Comparison of ENCODE assay signal across 31 cellular contexts in genomic region chr16:14242769-14243168, GRCh38.
"Had no signal": no experiment of that assay in that cellular context is flagged by ENCODE, and none has a peak within 500 bp of the region (broad histone marks: within the 10 kb centered on the region; RNA-seq: fewer than 3 reads in every experiment).

No MANE protein-coding gene starts in this region.

- ATAC-seq: activated CD4-positive, CD25-positive, alpha-beta regulatory T cell treated with anti-CD3 and anti-CD28 coated beads, Interleukin-2, amount 50 U/mL, for 24 hours; activated CD8-positive, alpha-beta T cell treated with anti-CD3 and anti-CD28 coated beads for 36 hours; effector memory CD8-positive, alpha-beta T cell; foreskin keratinocyte; gastrocnemius medialis; heart left ventricle; T-helper 17 cell had no signal

- H3K27ac ChIP-seq: brain microvascular endothelial cell, esophagus muscularis mucosa, foreskin keratinocyte, gastrocnemius medialis, heart left ventricle, WERI-Rb-1 had no signal

- H3K27ac Mint-ChIP-seq: activated B cell treated with CpG ODN at 0.5 μM for 24 hours; activated CD8-positive, alpha-beta T cell treated with anti-CD3 and anti-CD28 coated beads for 36 hours; activated naive CD8-positive, alpha-beta T cell; effector memory CD8-positive, alpha-beta T cell; T-helper 17 cell; T-helper 2 cell treated with Interferon-gamma antibody and Interleukin-4, amounts not matched to agents 5 μg/mL and 100 μg/mL, for 36 hours had no signal

- H3K9me3 ChIP-seq: esophagus muscularis mucosa, gastrocnemius medialis, heart left ventricle had no signal

- H3K4me3 ChIP-seq: esophagus muscularis mucosa, gastrocnemius medialis, heart left ventricle had no signal

- DNase-seq: activated B cell treated with CpG ODN at 0.5 μM for 24 hours; activated CD4-positive, alpha-beta T cell treated with anti-CD3 and anti-CD28 coated beads for 48 hours; activated CD4-positive, alpha-beta T cell treated with anti-CD3 and anti-CD28 coated beads, Interleukin-2, amount 50 U/mL, for 1 hour; activated CD4-positive, alpha-beta T cell treated with anti-CD3 and anti-CD28 coated beads, Interleukin-2, amount 50 U/mL, for 48 hours; activated CD8-positive, alpha-beta memory T cell treated with anti-CD3 and anti-CD28 coated beads for 24 hours; activated CD8-positive, alpha-beta T cell treated with anti-CD3 and anti-CD28 coated beads for 36 hours; activated gamma-delta T cell; activated naive CD4-positive, alpha-beta T cell treated with Interleukin-2 at 50 U/mL for 16 hours; activated T-cell treated with anti-CD3 and anti-CD28 coated beads, Interleukin-2, amount 50 U/mL, for 1 hour; activated T-cell treated with anti-CD3 and anti-CD28 coated beads, Interleukin-2, amount 50 U/mL, for 48 hours; amniotic stem cell; anterior cingulate cortex; brain microvascular endothelial cell; caudate nucleus; cortex of kidney; dermis blood vessel endothelial cell; effector CD4-positive, alpha-beta T cell; effector memory CD8-positive, alpha-beta T cell; erythroblast; foreskin keratinocyte; gastrocnemius medialis; glutamatergic neuron; heart left ventricle; T-helper 1 cell; T-helper 17 cell; T1000; WERI-Rb-1 had no signal

- H3K4me1 ChIP-seq: foreskin keratinocyte, gastrocnemius medialis had no signal

- H3K27me3 Mint-ChIP-seq: activated B cell treated with CpG ODN at 0.5 μM for 24 hours; activated CD8-positive, alpha-beta T cell treated with anti-CD3 and anti-CD28 coated beads for 36 hours; activated naive CD8-positive, alpha-beta T cell; effector memory CD8-positive, alpha-beta T cell; T-helper 17 cell had no signal

- H3K4me3 Mint-ChIP-seq: activated B cell treated with CpG ODN at 0.5 μM for 24 hours; activated CD8-positive, alpha-beta T cell treated with anti-CD3 and anti-CD28 coated beads for 36 hours; activated naive CD8-positive, alpha-beta T cell; effector memory CD8-positive, alpha-beta T cell; T-helper 17 cell; T-helper 2 cell treated with Interferon-gamma antibody and Interleukin-4, amounts not matched to agents 5 μg/mL and 100 μg/mL, for 36 hours had no signal

- H3K9me3 Mint-ChIP-seq: activated B cell treated with CpG ODN at 0.5 μM for 24 hours; activated CD8-positive, alpha-beta T cell treated with anti-CD3 and anti-CD28 coated beads for 36 hours; effector memory CD8-positive, alpha-beta T cell; T-helper 2 cell treated with Interferon-gamma antibody and Interleukin-4, amounts not matched to agents 5 μg/mL and 100 μg/mL, for 36 hours had no signal

- H3K27me3 ChIP-seq: brain microvascular endothelial cell, esophagus muscularis mucosa, foreskin keratinocyte, gastrocnemius medialis, heart left ventricle had no signal

- H3K4me1 Mint-ChIP-seq: activated B cell treated with CpG ODN at 0.5 μM for 24 hours, T-helper 17 cell had no signal
